ENCODE assay signal across 8 cellular contexts in genomic region chr3:14947886-14948608, GRCh38. TPM values are rescaled to one million over a fixed set of nuclear protein-coding genes. Genes with fewer than 3 reads are reported as not detected.
DNase-seq lines count a peak whose midpoint lies in the region; ATAC-seq and TF ChIP-seq lines count a peak whose summit lies in the region.

No MANE protein-coding gene starts in this region.

- intact Hi-C loops in left cardiac atrium (cut with DNase I): no loop called here
- intact Hi-C loops in posterior vena cava (cut with DNase I): no loop called here
- intact Hi-C loops in upper lobe of right lung (cut with DNase I): no loop called here

- TF ChIP-seq CTCF in upper lobe of right lung (IDR thresholded peaks at IDR 0.05): no peak

- H3K27ac ChIP-seq in upper lobe of right lung: peak overlapping the region; percentile 99

- peak overlapping the region; percentile 81 for H3K4me3 ChIP-seq in upper lobe of right lung

- H3K9me3 ChIP-seq in upper lobe of right lung: no peaks in the 10 kb centered on the region

- TF ChIP-seq POLR2A in GM15510 (IDR thresholded peaks at IDR 0.05; ENCODE audit: borderline replicate concordance, extremely low read depth, insufficient read length): peak; percentile 37

- peak; percentile 82 for DNase-seq in NCI-H146 treated with DMSO at 0.1 percent for 48 hours (lab: John Stamatoyannopoulos, UW; ENCODE audit: unreplicated experiment)
- DNase-seq in T-helper 1 cell: peak; percentile 91 to 96 (median 94)
- DNase-seq in amniotic stem cell (lab: John Stamatoyannopoulos, UW): peak; percentile 90
- DNase-seq in left cardiac atrium: peak; percentile 97
- peak; percentile 99 for DNase-seq in posterior vena cava (ENCODE audit: low spot score)
- DNase-seq in upper lobe of right lung: peak; percentile 98

- peaks cover 19% of the 10 kb centered on the region for H3K4me1 ChIP-seq in upper lobe of right lung

- H3K27me3 ChIP-seq in upper lobe of right lung: no peaks in the 10 kb centered on the region

- peak; percentile 84 for ATAC-seq in HG02884 (IDR thresholded peaks at IDR 0.05; ENCODE audit: unreplicated experiment)
- ATAC-seq in left cardiac atrium: peak; percentile 96 to 99
- peak; percentile 95 for ATAC-seq in upper lobe of right lung

- H3K36me3 ChIP-seq in upper lobe of right lung: peaks cover 27% of the 10 kb centered on the region

RNA-seq across cellular contexts. Expression of gene NR2C2, which starts 0.7 kb away (rescaled TPM):
- total RNA-seq in left cardiac atrium: 10 to 100 TPM; 28.5 to 29.1 TPM
- 10 to 100 TPM; 37.8 to 43.5 TPM for total RNA-seq in posterior vena cava
- 52.5 TPM for total RNA-seq in upper lobe of right lung

Comparison
In these comparisons a context has a peak if more than half of its experiments do, and no peak if none do; other contexts are left out.
1. Peak in every context shown above with its lines: DNase-seq, ATAC-seq, H3K4me3 ChIP-seq and H3K27ac ChIP-seq.